In genomic region chr10:13338337-13339128, GRCh38 we compare ENCODE assay signal across 1 cellular context.
TF ChIP-seq lines count a peak whose summit lies in the region.

No MANE protein-coding gene starts in this region.

TF ChIP-seq in HEK293T, 16 proteins besides CTCF, POLR2A, EP300 and RAD21 (continued from another document):
- TF ChIP-seq PKNOX1 (IDR thresholded peaks at IDR 0.05) (no peak), NFRKB (IDR thresholded peaks at IDR 0.05) (no peak), LEF1 (IDR thresholded peaks at IDR 0.05; ENCODE audit: borderline replicate concordance) (no peak), ARNT (IDR thresholded peaks at IDR 0.05) (no peak), TARDBP (IDR thresholded peaks at IDR 0.05) (no peak), ELF4 (IDR thresholded peaks at IDR 0.05) (no peak)
TF ChIP-seq in HEK293T: peak in this region for 0.
